ENCODE assay signal across 27 cellular contexts in genomic region chr11:23006730-23007129, GRCh38.
"Had no signal": no experiment of that assay in that cellular context is flagged by ENCODE, and none has a peak within 500 bp of the region (broad histone marks: within the 10 kb centered on the region; RNA-seq: fewer than 3 reads in every experiment).

No MANE protein-coding gene starts in this region.

- H3K9ac ChIP-seq: parathyroid adenoma had no signal

- H3K4me1 ChIP-seq: parathyroid adenoma, psoas muscle, sigmoid colon, thyroid gland, tibial nerve, upper lobe of left lung, vagina had no signal

- DNase-seq: naive thymus-derived CD8-positive, alpha-beta T cell; nephron progenitor cell; nucleus accumbens; ovary; posterior cingulate gyrus; psoas muscle; right cardiac atrium; right lobe of liver; sigmoid colon; small intestine; stimulated activated CD4-positive, alpha-beta T cell treated with anti-CD3 and anti-CD28 coated beads, Interleukin-15, amount 100 ng/mL, for 24 hours; stimulated activated CD4-positive, alpha-beta T cell treated with anti-CD3 and anti-CD28 coated beads, Interleukin-2, amount 100 ng/mL, for 24 hours; stimulated activated CD4-positive, alpha-beta T cell treated with anti-CD3 and anti-CD28 coated beads, Interleukin-2, amount 100 ng/mL, for 48 hours; stimulated activated CD4-positive, alpha-beta T cell treated with anti-CD3 and anti-CD28 coated beads, Interleukin-4, amount 100 ng/mL, for 24 hours; stimulated activated naive B cell treated with anti-CD40 and anti-IgM and Interleukin-4, amounts not matched to agents 10 μg/mL and 1 μg/mL and 100 μg/mL, for 72 hours; stimulated activated naive CD4-positive, alpha-beta T cell treated with Interleukin-2 at 50 U/mL for 16 hours; stomach; thyroid gland; trophoblast cell; upper lobe of left lung had no signal

- ATAC-seq: naive thymus-derived CD8-positive, alpha-beta T cell; natural killer cell treated with Interleukin-12 subunit alpha and Interleukin-12 subunit beta and Interleukin-15 and Interleukin-18, amount 100 ng/mL, for 72 hours; psoas muscle; right cardiac atrium; right lobe of liver; stimulated activated effector memory CD8-positive, alpha-beta T cell treated with anti-CD3 and anti-CD28 coated beads, Interleukin-12 subunit alpha, Interleukin-12 subunit beta, amount 100 ng/mL, for 72 hours; stimulated activated naive B cell treated with anti-CD40 and anti-IgM and Interleukin-4, amounts not matched to agents 10 μg/mL and 1 μg/mL and 100 μg/mL, for 72 hours had no signal

- H3K27ac ChIP-seq: neutrophil, ovary, parathyroid adenoma, psoas muscle, right lobe of liver, sigmoid colon, stomach, thoracic aorta, thyroid gland, tibial nerve, upper lobe of left lung, vagina had no signal

- H2AFZ ChIP-seq: parathyroid adenoma had no signal

- H3K4me3 ChIP-seq: ovary, psoas muscle, right lobe of liver, sigmoid colon, stomach, thoracic aorta, thyroid gland, tibial nerve, upper lobe of left lung, vagina had no signal

- H3K27me3 ChIP-seq: neutrophil, ovary, right lobe of liver, sigmoid colon, stomach, thyroid gland, tibial nerve, upper lobe of left lung, vagina had no signal

- H3K36me3 ChIP-seq: neutrophil, ovary, right lobe of liver, sigmoid colon, stomach, thoracic aorta, thyroid gland, tibial nerve, upper lobe of left lung, vagina had no signal

- H3K79me2 ChIP-seq: parathyroid adenoma had no signal

- H3K9me3 ChIP-seq: neutrophil, ovary, psoas muscle, thyroid gland, vagina had no signal
